In the genomic region with DNA sequence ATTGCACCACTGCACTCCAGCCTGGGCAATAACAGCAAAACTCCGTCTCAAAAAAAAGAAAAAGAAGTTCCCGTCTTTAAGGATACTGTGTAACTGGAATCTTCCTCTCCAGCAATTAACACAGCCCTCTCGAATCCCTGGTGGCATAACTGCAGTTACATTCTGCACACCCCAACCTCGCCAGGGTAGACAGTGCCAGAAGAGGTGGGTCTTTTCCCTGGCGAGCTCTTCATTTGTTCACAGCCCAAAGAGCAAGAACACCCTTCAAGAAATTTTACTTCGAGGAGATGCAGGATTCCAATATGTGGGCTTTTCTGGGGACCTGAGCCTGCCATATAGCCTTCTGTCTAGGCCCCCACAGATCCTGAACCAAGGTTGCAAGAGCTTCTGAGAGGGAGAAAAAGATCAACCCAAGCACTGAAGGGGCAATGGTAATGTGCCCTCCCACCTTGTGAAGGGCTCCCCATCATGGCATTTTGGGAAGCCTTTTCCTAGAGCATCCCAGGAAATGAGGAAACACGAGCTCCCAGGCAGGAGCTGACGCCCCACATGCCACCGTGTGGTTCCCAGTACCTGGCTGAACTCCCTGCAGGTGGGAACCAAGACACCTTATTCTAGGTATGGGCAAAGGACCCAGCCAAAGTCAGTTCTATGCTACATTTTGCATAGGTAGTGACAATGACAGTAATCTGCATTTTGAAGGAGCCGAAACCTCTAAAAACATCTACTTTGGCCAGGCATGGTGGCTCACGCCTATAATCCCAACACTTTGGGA, we compare ENCODE assay signal across 8 cellular contexts. TPM values are rescaled to one million over a fixed set of nuclear protein-coding genes. Genes with fewer than 3 reads are reported as not detected.
A peak's percentile ranks its signal among the peaks of the same experiment; 100 is the strongest.
DNase-seq lines count a peak whose midpoint lies in the region; ATAC-seq, FAIRE-seq and TF ChIP-seq lines count a peak whose summit lies in the region.
"Had no signal": no experiment of that assay in that cellular context is flagged by ENCODE, and none has a peak within 500 bp of the region (broad histone marks: within the 10 kb centered on the region; RNA-seq: fewer than 3 reads in every experiment).

No MANE protein-coding gene starts in this region.

- H4K20me1 ChIP-seq in OCI-LY7 (ENCODE audit: insufficient read depth, low read length), result no peaks in the 10 kb centered on the region

- no peak for ATAC-seq in GM21390 (IDR thresholded peaks at IDR 0.05; ENCODE audit: unreplicated experiment)

- no peak overlapping the region for H2AFZ ChIP-seq in OCI-LY7 (ENCODE audit: low read length)

- no peaks in the 10 kb centered on the region for H3K36me3 ChIP-seq in OCI-LY7 (ENCODE audit: insufficient read depth, low read length)

- no peaks in the 10 kb centered on the region for H3K9me3 ChIP-seq in OCI-LY7 (ENCODE audit: low read length)

- CTCF ChIA-PET in Calu3 (lab: Charles Lee) (interaction anchor here (1.2 to 3.9 kb wide), 6 partner anchors 11 to 116 kb away, joined by 3 to 21 read pairs (median 10); a partner anchor contains a TSS), OCI-LY7 (lab: Charles Lee; ENCODE audit: unreplicated experiment) (interaction anchor here (1.6 kb wide), 1 partner anchor 10 kb away, joined by 4 read pairs; no protein-coding TSS in a partner anchor)

- no peak overlapping the region for H3K4me3 ChIP-seq in OCI-LY7 (ENCODE audit: low read depth, low read length, poor library complexity, severe bottlenecking)
- H3K4me3 ChIP-seq in skin epidermis, result no peak overlapping the region

- peak overlapping the region; percentile 47 for H3K4me3 Mint-ChIP-seq in Calu3 (ENCODE audit: low read depth, unreplicated experiment)
- peak overlapping the region; percentile 13 for H3K4me3 Mint-ChIP-seq in dendritic cell treated with granulocyte-macrophage colony-stimulating factor and Interleukin-4, amounts not matched to agents 40 ng/mL and 50 ng/mL, for 4 days

- no peaks in the 10 kb centered on the region for H3K9me2 ChIP-seq in OCI-LY7 (ENCODE audit: insufficient read depth, low read length)

- peak overlapping the region; percentile 96 for H3K27ac Mint-ChIP-seq in Calu3 (ENCODE audit: unreplicated experiment)
- peak overlapping the region; percentile 100 for H3K27ac Mint-ChIP-seq in dendritic cell treated with granulocyte-macrophage colony-stimulating factor and Interleukin-4, amounts not matched to agents 40 ng/mL and 50 ng/mL, for 4 days

- POLR2A ChIA-PET in OCI-LY7 (lab: Charles Lee), result interaction anchor here (0.6 to 2.8 kb wide), 4 partner anchors 14 to 116 kb away, joined by 3 to 16 read pairs (median 4); a partner anchor contains a TSS

- peaks cover 47% of the 10 kb centered on the region for H3K36me3 Mint-ChIP-seq in Calu3 (ENCODE audit: insufficient read depth, unreplicated experiment)
- H3K36me3 Mint-ChIP-seq in dendritic cell treated with granulocyte-macrophage colony-stimulating factor and Interleukin-4, amounts not matched to agents 40 ng/mL and 50 ng/mL, for 4 days (ENCODE audit: low read depth), result peaks cover 46% of the 10 kb centered on the region

- DNase-seq in Calu3 (no peak), OCI-LY7 (ENCODE audit: low spot score) (no peak), SIG-M5 treated with dmso at 0.1 percent for 504 hours (lab: John Stamatoyannopoulos, UW; ENCODE audit: unreplicated experiment) (no peak), D721Med (ENCODE audit: insufficient read length, low spot score) (no peak)
- DNase-seq: NCI-H1436 treated with DMSO at 0.1 percent for 48 hours had no signal

- peak overlapping the region; percentile 66 for H3K4me2 ChIP-seq in OCI-LY7 (ENCODE audit: low read length)

- H3K27ac ChIP-seq in OCI-LY7 (ENCODE audit: low read depth, low read length, poor library complexity, severe bottlenecking), result peak overlapping the region; percentile 66
- H3K27ac ChIP-seq in skin epidermis, result peak overlapping the region in 20 of 21 experiments; percentile 28 to 99 (median 80)

- peaks cover 35% of the 10 kb centered on the region for H3K4me1 Mint-ChIP-seq in Calu3 (ENCODE audit: low read depth, unreplicated experiment)
- peaks cover 100% of the 10 kb centered on the region for H3K4me1 Mint-ChIP-seq in dendritic cell treated with granulocyte-macrophage colony-stimulating factor and Interleukin-4, amounts not matched to agents 40 ng/mL and 50 ng/mL, for 4 days (ENCODE audit: low read depth)

- intact Hi-C loops in Calu3 (cut with micrococcal nuclease; ENCODE audit: unreplicated experiment), result no loop called here
- intact Hi-C loops in OCI-LY7 (cut with micrococcal nuclease; ENCODE audit: unreplicated experiment), result no loop called here
- intact Hi-C loops in dendritic cell treated with granulocyte-macrophage colony-stimulating factor and Interleukin-4, amounts not matched to agents 40 ng/mL and 50 ng/mL, for 4 days (cut with micrococcal nuclease), result loop anchor here (5.0 kb wide), 1 partner anchor 84 kb away; no protein-coding TSS in a partner anchor

- H3K27me3 Mint-ChIP-seq in Calu3 (ENCODE audit: unreplicated experiment), result no peaks in the 10 kb centered on the region
- no peaks in the 10 kb centered on the region for H3K27me3 Mint-ChIP-seq in dendritic cell treated with granulocyte-macrophage colony-stimulating factor and Interleukin-4, amounts not matched to agents 40 ng/mL and 50 ng/mL, for 4 days

- no peaks in the 10 kb centered on the region for H3K79me2 ChIP-seq in OCI-LY7 (ENCODE audit: insufficient read depth, low read depth, low read length)

- BruUV-seq in Calu3 (replicated peaks; lab: Mats Ljungman, UMichigan), result TSS peak; percentile 93
- no TSS peak for BruUV-seq in OCI-LY7 (replicated peaks; lab: Mats Ljungman, UMichigan)

- no peaks in the 10 kb centered on the region for H3K9me3 Mint-ChIP-seq in Calu3 (ENCODE audit: low read depth, unreplicated experiment)
- no peaks in the 10 kb centered on the region for H3K9me3 Mint-ChIP-seq in dendritic cell treated with granulocyte-macrophage colony-stimulating factor and Interleukin-4, amounts not matched to agents 40 ng/mL and 50 ng/mL, for 4 days

- no peak for TF ChIP-seq CTCF in Calu3 (IDR thresholded peaks at IDR 0.05; ENCODE audit: unreplicated experiment)
- TF ChIP-seq CTCF in OCI-LY7 (conservative IDR thresholded peaks at IDR 0.05; ENCODE audit: low read length), result no peak
- TF ChIP-seq CTCF in D721Med (IDR thresholded peaks at IDR 0.05; ENCODE audit: insufficient read depth, missing control alignments), result no peak

- no peak for FAIRE-seq in D721Med (lab: Jason Lieb, UNC)

- peaks cover 56% of the 10 kb centered on the region for H3K4me1 ChIP-seq in OCI-LY7 (ENCODE audit: insufficient read depth, low read length, poor library complexity, severe bottlenecking)

RNA-seq across cellular contexts. Expression of a gene that starts 26.9 kb away (rescaled TPM):
- total RNA-seq in Calu3 (2022) (53.2 and 56.6 TPM in 2 replicates), OCI-LY7 (2022) (1.9 and 2.4 TPM in 2 replicates)
- total RNA-seq in OCI-LY7 (2014; rRNA removed; shearing (Covaris generic)), result 0.06 and 0.08 TPM in 2 replicates

RNA-seq across cellular contexts. Expression of a gene that starts 29.4 kb away (rescaled TPM):
- total RNA-seq in Calu3 (2022), result 217 and 293 TPM in 2 replicates
- total RNA-seq in OCI-LY7 (2014; rRNA removed; shearing (Covaris generic)), result 56.6 and 58.3 TPM in 2 replicates
- 98.7 and 109 TPM in 2 replicates for total RNA-seq in OCI-LY7 (2022)

RNA-seq across cellular contexts. Expression of a gene that starts 43.2 kb away (rescaled TPM):
- total RNA-seq in Calu3 (2022), result 48.4 and 72.1 TPM in 2 replicates
- 3.8 and 8.5 TPM in 2 replicates for total RNA-seq in OCI-LY7 (2014; rRNA removed; shearing (Covaris generic))
- total RNA-seq in OCI-LY7 (2022), result 10.6 and 10.7 TPM in 2 replicates

RNA-seq across cellular contexts. Expression of a gene that starts 56.3 kb away (rescaled TPM):
- total RNA-seq in Calu3 (2022) (0.92 and 0.95 TPM in 2 replicates), OCI-LY7 (2022) (0.91 TPM in 1 of 2 replicates, not detected in the other)
- 0.19 TPM in 1 of 2 replicates, not detected in the other for total RNA-seq in OCI-LY7 (2014; rRNA removed; shearing (Covaris generic))

Comparison
In these comparisons a context has a peak if more than half of its experiments do, and no peak if none do; other contexts are left out.
1. RNA of a gene that starts 26.9 kb away (total RNA-seq): 53.2 to 56.6 TPM in Calu3; 0.06 to 2.4 TPM in OCI-LY7; every median in the first group is over 10 times any median in the second.